In the genomic region with DNA sequence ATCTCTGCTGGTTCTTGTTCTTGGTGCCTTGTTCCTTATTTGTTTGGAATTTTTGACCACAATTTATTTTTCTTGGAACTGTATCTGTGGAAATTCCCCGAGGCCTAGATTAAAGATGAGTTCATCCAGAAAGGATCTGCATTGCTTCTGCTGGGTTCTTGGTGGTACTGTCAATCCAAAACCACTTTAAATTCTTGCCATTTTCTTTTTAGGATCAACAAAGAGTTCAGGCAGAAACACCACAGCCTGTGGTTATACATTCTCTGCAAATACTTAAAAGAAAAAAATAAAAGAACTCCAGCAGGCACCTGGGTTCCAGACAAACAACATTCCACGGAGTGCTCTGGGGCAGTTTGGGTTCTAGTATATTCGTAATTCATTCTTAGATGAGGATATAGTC, we compare ENCODE assay signal across 15 cellular contexts. TPM values are rescaled to one million over a fixed set of nuclear protein-coding genes. Genes with fewer than 3 reads are reported as not detected.
DNase-seq lines count a peak whose midpoint lies in the region; ATAC-seq and TF ChIP-seq lines count a peak whose summit lies in the region.
"Had no signal": no experiment of that assay in that cellular context is flagged by ENCODE, and none has a peak within 500 bp of the region (broad histone marks: within the 10 kb centered on the region; RNA-seq: fewer than 3 reads in every experiment).

No MANE protein-coding gene starts in this region.

- peak; percentile 96 for DNase-seq in EH (ENCODE audit: low read depth)
- DNase-seq in adipocyte (ENCODE audit: low read depth): peak; percentile 65
- peak; percentile 41 to 75 for DNase-seq in foreskin fibroblast
- DNase-seq in smooth muscle cell (lab: John Stamatoyannopoulos, UW; ENCODE audit: unreplicated experiment): no peak
- DNase-seq in WTC11 (ENCODE audit: low spot score): no peak
- DNase-seq: CD4-positive, CD25-positive, alpha-beta regulatory T cell; dermis blood vessel endothelial cell; GF-D8; MG63; NK-92 treated with Interleukin-12 subunit alpha and Interleukin-12 subunit beta, amount 100 ng/mL, for 24 hours; SIG-M5 had no signal

- POLR2A ChIA-PET in WTC11 (lab: Charles Lee): no interaction called here

- H3K4me1 ChIP-seq in adipocyte (ENCODE audit: control insufficient read depth, insufficient read depth, low read length): peaks cover 16% of the 10 kb centered on the region
- H3K4me1 ChIP-seq in smooth muscle cell (ENCODE audit: low read depth): no peaks in the 10 kb centered on the region

- H3K4me1 Mint-ChIP-seq in WTC11: 0 out of 2 replicates have a peak, but pooled peaks cover 6% of the 10 kb centered on the region

- no peaks in the 10 kb centered on the region for H3K79me2 ChIP-seq in smooth muscle cell (ENCODE audit: low read depth)

- peaks cover 14% of the 10 kb centered on the region for H3K9me3 Mint-ChIP-seq in WTC11
- H3K9me3 Mint-ChIP-seq: activated naive CD4-positive, alpha-beta T cell treated with anti-CD3 and anti-CD28 coated beads, Interleukin-2, amount 50 U/mL, for 24 hours; CD4-positive, CD25-positive, alpha-beta regulatory T cell had no signal

- H3K36me3 Mint-ChIP-seq in WTC11: peaks cover 6% of the 10 kb centered on the region
- H3K36me3 Mint-ChIP-seq: activated naive CD4-positive, alpha-beta T cell treated with anti-CD3 and anti-CD28 coated beads, Interleukin-2, amount 50 U/mL, for 24 hours; CD4-positive, CD25-positive, alpha-beta regulatory T cell had no signal

- no peak overlapping the region for H3K9ac ChIP-seq in adipocyte (ENCODE audit: low read length)
- H3K9ac ChIP-seq in smooth muscle cell (ENCODE audit: low read depth): no peak overlapping the region

- TF ChIP-seq CTCF in foreskin fibroblast (IDR thresholded peaks at IDR 0.05; ENCODE audit: low read depth, low read length) (no peak), smooth muscle cell (IDR thresholded peaks at IDR 0.05; ENCODE audit: borderline replicate concordance, insufficient read depth, poor library complexity, severe bottlenecking) (no peak), WTC11 (IDR thresholded peaks at IDR 0.05) (no peak)

- peak overlapping the region; percentile 71 for H3K4me2 ChIP-seq in smooth muscle cell

- H3K4me3 ChIP-seq in adipocyte (ENCODE audit: low read length) (no peak overlapping the region), foreskin fibroblast (ENCODE audit: low read depth in 1 of 2, low read length in 2 of 2) (no peak overlapping the region), smooth muscle cell (no peak overlapping the region)
- H3K4me3 ChIP-seq: MG63 had no signal

- CTCF ChIA-PET in WTC11 (lab: Charles Lee): no interaction called here

- H3K4me3 Mint-ChIP-seq in WTC11: no peak overlapping the region
- H3K4me3 Mint-ChIP-seq: activated naive CD4-positive, alpha-beta T cell treated with anti-CD3 and anti-CD28 coated beads, Interleukin-2, amount 50 U/mL, for 24 hours; CD4-positive, CD25-positive, alpha-beta regulatory T cell had no signal

- no peak overlapping the region for H3K27ac Mint-ChIP-seq in WTC11
- H3K27ac Mint-ChIP-seq: activated naive CD4-positive, alpha-beta T cell treated with anti-CD3 and anti-CD28 coated beads, Interleukin-2, amount 50 U/mL, for 24 hours; CD4-positive, CD25-positive, alpha-beta regulatory T cell had no signal

- no peaks in the 10 kb centered on the region for H3K27me3 ChIP-seq in adipocyte (replicated peaks; ENCODE audit: control insufficient read depth, insufficient read depth, low read length)
- no peaks in the 10 kb centered on the region for H3K27me3 ChIP-seq in smooth muscle cell (ENCODE audit: low read depth)
- H3K27me3 ChIP-seq: MG63 had no signal

- no peaks in the 10 kb centered on the region for H4K20me1 ChIP-seq in smooth muscle cell (ENCODE audit: low read depth)

- no peaks in the 10 kb centered on the region for H3K9me3 ChIP-seq in adipocyte (ENCODE audit: control insufficient read depth, low read length)
- no peaks in the 10 kb centered on the region for H3K9me3 ChIP-seq in smooth muscle cell (replicated peaks; ENCODE audit: low read depth)
- H3K9me3 ChIP-seq: MG63 had no signal

- ATAC-seq in GM21723 (IDR thresholded peaks at IDR 0.05; ENCODE audit: unreplicated experiment) (no peak), HG03175 (IDR thresholded peaks at IDR 0.05; ENCODE audit: unreplicated experiment) (no peak), GM18502 (IDR thresholded peaks at IDR 0.05; ENCODE audit: poor library complexity, unreplicated experiment) (no peak), WTC11 (no peak)

- peak overlapping the region; percentile 89 for H3K27ac ChIP-seq in smooth muscle cell (ENCODE audit: low read depth)

- 34% methylated on average over 3 of the region's 3 CpGs for WGBS in smooth muscle cell (ENCODE audit: low lambda C conversion rate)

- H2AFZ ChIP-seq in smooth muscle cell (ENCODE audit: low read depth): no peak overlapping the region

- no peaks in the 10 kb centered on the region for H3F3A ChIP-seq in smooth muscle cell (ENCODE audit: low read depth)

- H3K27me3 Mint-ChIP-seq in WTC11 (ENCODE audit: low read depth): peaks cover 23% of the 10 kb centered on the region
- H3K27me3 Mint-ChIP-seq: activated naive CD4-positive, alpha-beta T cell treated with anti-CD3 and anti-CD28 coated beads, Interleukin-2, amount 50 U/mL, for 24 hours had no signal

- H3K36me3 ChIP-seq in adipocyte (ENCODE audit: control insufficient read depth, insufficient read depth, low read length, severe bottlenecking): no peaks in the 10 kb centered on the region
- H3K36me3 ChIP-seq in smooth muscle cell (ENCODE audit: low read depth): no peaks in the 10 kb centered on the region
- H3K36me3 ChIP-seq: MG63 had no signal

TF ChIP-seq in WTC11, 78 proteins besides CTCF, POLR2A, EP300 and RAD21:
- TF ChIP-seq ATF1 (CRISPR knock-in tag; IDR thresholded peaks at IDR 0.05) (no peak), JAZF1 (CRISPR knock-in tag; IDR thresholded peaks at IDR 0.05) (no peak), CREB1 (CRISPR knock-in tag; IDR thresholded peaks at IDR 0.05) (no peak)
TF ChIP-seq in WTC11: peak in this region for 0.

RNA-seq across cellular contexts. Expression of gene VAMP1, which starts 6.0 kb away (rescaled TPM):
- total RNA-seq in smooth muscle cell: 3.5 and 10.0 TPM in 2 replicates
- 7.5 and 8.6 TPM in 2 replicates for polyA plus RNA-seq in smooth muscle cell
- 12.8 to 14.3 TPM (median 13.8 TPM) in 3 replicates for total RNA-seq in WTC11 (2021)

RNA-seq across cellular contexts. Expression of gene MRPL51, which starts 16.6 kb away (rescaled TPM):
- 122 and 126 TPM in 2 replicates for total RNA-seq in smooth muscle cell
- polyA plus RNA-seq in smooth muscle cell: 364 and 377 TPM in 2 replicates
- total RNA-seq in WTC11 (2021): 285 to 290 TPM (median 288 TPM) in 3 replicates

RNA-seq across cellular contexts. Expression of gene NCAPD2, which starts 17.4 kb away (rescaled TPM):
- total RNA-seq in smooth muscle cell: 22.7 and 78.9 TPM in 2 replicates
- polyA plus RNA-seq in smooth muscle cell: 17.6 and 21.5 TPM in 2 replicates
- total RNA-seq in WTC11 (2021): 131 to 141 TPM (median 133 TPM) in 3 replicates

RNA-seq across cellular contexts. Expression of gene TAPBPL, which starts 24.7 kb away (rescaled TPM):
- total RNA-seq in smooth muscle cell (0.85 TPM in 1 of 2 replicates, not detected in the other), WTC11 (2021) (0.98 to 1.3 TPM (median 1.1 TPM) in 3 replicates)
- polyA plus RNA-seq in smooth muscle cell: 1.5 and 3.2 TPM in 2 replicates

RNA-seq across cellular contexts. Expression of gene CD27, which starts 31.7 kb away (rescaled TPM):
- total RNA-seq in smooth muscle cell (not detected in 2 replicates), WTC11 (2021) (0.23 to 0.34 TPM (median 0.28 TPM) in 3 replicates)
- polyA plus RNA-seq in smooth muscle cell: not detected in 2 replicates
- total RNA-seq: dermis blood vessel endothelial cell had no signal

Comparison
In these comparisons a context has a peak if more than half of its experiments do, and no peak if none do; other contexts are left out.
1. DNase-seq: peak in EH (single experiment), adipocyte (single experiment) and foreskin fibroblast (2 of 2); none in smooth muscle cell (single experiment) and WTC11 (single experiment).